In the genomic region with DNA sequence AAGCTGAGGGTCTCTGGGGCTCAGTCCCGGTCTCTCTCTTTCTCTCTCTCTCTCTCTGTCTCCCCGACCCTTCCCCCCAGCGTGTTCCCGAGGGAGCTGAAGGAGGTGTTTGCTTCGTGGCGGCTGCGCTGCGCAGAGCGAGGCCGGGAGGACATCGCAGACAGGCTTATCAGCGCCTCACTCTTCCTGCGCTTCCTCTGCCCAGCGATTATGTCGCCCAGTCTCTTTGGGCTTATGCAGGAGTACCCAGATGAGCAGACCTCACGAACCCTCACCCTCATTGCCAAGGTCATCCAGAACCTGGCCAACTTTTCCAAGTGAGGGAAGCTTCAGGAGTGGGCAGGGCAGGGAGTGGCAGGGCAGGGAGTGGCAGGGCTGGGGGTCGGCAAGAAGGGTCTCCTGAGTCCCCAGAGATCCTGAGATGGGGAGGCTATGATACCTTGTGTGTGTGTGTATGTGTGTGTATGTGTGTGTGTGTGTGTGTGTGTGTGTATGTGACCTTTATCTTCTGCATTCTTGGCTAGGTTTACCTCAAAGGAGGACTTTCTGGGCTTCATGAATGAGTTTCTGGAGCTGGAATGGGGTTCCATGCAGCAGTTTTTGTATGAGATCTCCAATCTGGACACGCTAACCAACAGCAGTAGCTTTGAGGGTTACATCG, we compare ENCODE assay signal across 14 cellular contexts. TPM values are rescaled to one million over a fixed set of nuclear protein-coding genes. Genes with fewer than 3 reads are reported as not detected.
DNase-seq lines count a peak whose midpoint lies in the region; ATAC-seq, FAIRE-seq and TF ChIP-seq lines count a peak whose summit lies in the region.
"Had no signal": no experiment of that assay in that cellular context is flagged by ENCODE, and none has a peak within 500 bp of the region (broad histone marks: within the 10 kb centered on the region; RNA-seq: fewer than 3 reads in every experiment).

No MANE protein-coding gene starts in this region.

- H2AFZ ChIP-seq in HepG2 (ENCODE audit: low read length) = no peak overlapping the region

- H3K36me3 Mint-ChIP-seq in memory B cell = peaks cover 26% of the 10 kb centered on the region

- no peak overlapping the region for H3K9ac ChIP-seq in HepG2 (ENCODE audit: insufficient read depth, low read depth, low read length)

- H3K36me3 ChIP-seq in right lobe of liver (no peaks in the 10 kb centered on the region), HepG2 (replicated peaks in 1 of 2; ENCODE audit: control insufficient read depth in 1 of 2, insufficient read depth in 2 of 2, low read length in 2 of 2) (peaks cover 0 to 2% of the 10 kb centered on the region in 2 experiments; a peak in 1 of 5 replicates), HEK293 (ENCODE audit: control insufficient read depth in 2 of 2, insufficient read depth in 1 of 2, low read length in 2 of 2) (peaks cover 5 to 60% of the 10 kb centered on the region in 2 experiments; a peak in 2 of 3 replicates), lower lobe of right lung (peaks cover 57% of the 10 kb centered on the region)
- H3K36me3 ChIP-seq: HAP-1 had no signal

- no peak overlapping the region for H3K4me3 Mint-ChIP-seq in memory B cell

- DNase-seq in right lobe of liver = no peak
- DNase-seq in HepG2 (ENCODE audit: low spot score) = no peak
- DNase-seq in memory B cell (ENCODE audit: low spot score in 2 of 2) = no peak
- DNase-seq in cortex of kidney (lab: John Stamatoyannopoulos, UW) = no peak
- DNase-seq in cardiac septum (ENCODE audit: low spot score) = no peak
- DNase-seq in lower lobe of right lung = no peak
- DNase-seq: DMS153, NCI-H187 treated with DMSO at 0.1 percent for 48 hours, NCI-H2171, NCI-H510A, Peyer's patch, SHP77 had no signal

- intact Hi-C loops in right lobe of liver (cut with DNase I) = no loop called here
- intact Hi-C loops in HepG2 (cut with micrococcal nuclease; ENCODE audit: unreplicated experiment) = no loop called here
- intact Hi-C loops in cardiac septum (cut with DNase I) = no loop called here
- intact Hi-C loops in lower lobe of right lung (cut with DNase I) = no loop called here

- WGBS in right lobe of liver (ENCODE audit: insufficient coverage, low coverage, low lambda C conversion rate, missing lambda C conversion rate) = 52% methylated on average over 15 of the region's 19 CpGs
- WGBS in HepG2 (ENCODE audit: low lambda C conversion rate) = 79% methylated on average over 19 of the region's 19 CpGs

- H3K4me1 Mint-ChIP-seq in memory B cell = peaks cover 4% of the 10 kb centered on the region

- H3K27ac ChIP-seq in right lobe of liver (no peak overlapping the region), HepG2 (ENCODE audit: extremely low read length, insufficient read depth, low read length) (no peak overlapping the region), HEK293 (ENCODE audit: extremely low read depth, low read depth, low read length) (no peak overlapping the region), lower lobe of right lung (no peak overlapping the region)
- H3K27ac ChIP-seq: Peyer's patch had no signal

- H3K9me3 ChIP-seq in right lobe of liver (no peaks in the 10 kb centered on the region), HepG2 (ENCODE audit: low read length) (no peaks in the 10 kb centered on the region), HEK293 (ENCODE audit: control insufficient read depth, insufficient read depth, low read depth, low read length) (no peaks in the 10 kb centered on the region), lower lobe of right lung (no peaks in the 10 kb centered on the region)
- H3K9me3 ChIP-seq: HAP-1, Peyer's patch had no signal

- no peak for TF ChIP-seq EP300 in HepG2 (IDR thresholded peaks at IDR 0.05; ENCODE audit: low read depth in 2 of 2, low read length in 2 of 2)
- TF ChIP-seq EP300 in HepG2 (CRISPR knock-in tag; IDR thresholded peaks at IDR 0.05; ENCODE audit: borderline replicate concordance) = no peak

- POLR2A ChIA-PET in HepG2 (lab: Yijun Ruan, JAX) = interaction anchor here (1.1 to 1.6 kb wide), 2 partner anchors 10 to 13 kb away, joined by 5 read pairs; a partner anchor contains a TSS
- POLR2A ChIA-PET in HEK293 (lab: Yijun Ruan, JAX) = interaction anchor here (0.9 to 2.2 kb wide), 2 partner anchors 10 to 13 kb away, joined by 4 to 12 read pairs; a partner anchor contains a TSS

- no peak overlapping the region for H3K4me2 ChIP-seq in HepG2 (ENCODE audit: low read depth, low read length)

- TF ChIP-seq CTCF in right lobe of liver (IDR thresholded peaks at IDR 0.05) (no peak), HepG2 (CRISPR knock-in tag; IDR thresholded peaks at IDR 0.05) (no peak), HEK293 (tag by site-specific recombination; IDR thresholded peaks at IDR 0.05) (no peak), lower lobe of right lung (IDR thresholded peaks at IDR 0.05) (no peak)

- no peaks in the 10 kb centered on the region for H4K20me1 ChIP-seq in HepG2 (ENCODE audit: insufficient read depth, low read length)

- CTCF ChIA-PET in HepG2 (lab: Yijun Ruan, JAX; ENCODE audit: low intra/inter-chr PET ratio, low total read pairs) = no interaction called here
- CTCF ChIA-PET in HEK293 (lab: Yijun Ruan, JAX) = interaction anchor here (1.0 to 2.2 kb wide), 2 partner anchors 10 to 15 kb away, joined by 3 to 10 read pairs; no protein-coding TSS in a partner anchor

- no peak for TF ChIP-seq RAD21 in HepG2 (CRISPR knock-in tag; IDR thresholded peaks at IDR 0.05)

- TF ChIP-seq POLR2A in right lobe of liver (IDR thresholded peaks at IDR 0.05) (no peak), HepG2 (IDR thresholded peaks at IDR 0.05; ENCODE audit: insufficient read depth in 1 of 2, low read depth in 2 of 2, low read length in 2 of 2) (no peak)

- H3K27me3 Mint-ChIP-seq in memory B cell = no peaks in the 10 kb centered on the region

- no peaks in the 10 kb centered on the region for H3K79me2 ChIP-seq in HepG2 (ENCODE audit: insufficient read depth, low read length)

- ATAC-seq in right lobe of liver = peak in 3 of 4 donors; percentile 31 to 46 (median 40)
- ATAC-seq in HepG2 = no peak
- ATAC-seq in memory B cell (ENCODE audit: low read depth) = no peak
- no peak for ATAC-seq in lower lobe of right lung

- H3K9me3 Mint-ChIP-seq in memory B cell = no peaks in the 10 kb centered on the region

- in situ Hi-C loops in HepG2 (cut with HindIII; ENCODE audit: extremely low pct_ligation_motif_present, low pct_unique_long_range_greater_than_20kb) = no loop called here

- H3K27me3 ChIP-seq in right lobe of liver = no peaks in the 10 kb centered on the region
- H3K27me3 ChIP-seq in HepG2 (ENCODE audit: control insufficient read depth in 1 of 2, insufficient read depth in 2 of 2, low read length in 2 of 2) = no peaks in the 10 kb centered on the region
- H3K27me3 ChIP-seq in lower lobe of right lung (ENCODE audit: low read depth) = no peaks in the 10 kb centered on the region
- H3K27me3 ChIP-seq: Peyer's patch had no signal

- H3K27ac Mint-ChIP-seq in memory B cell = peak overlapping the region; percentile 36

- BruUV-seq in HepG2 (replicated peaks; lab: Mats Ljungman, UMichigan) = no TSS peak

- H3K4me3 ChIP-seq in right lobe of liver (no peak overlapping the region), HepG2 (replicated peaks in 1 of 3; ENCODE audit: insufficient read depth in 1 of 3, low read depth in 2 of 3, low read length in 3 of 3) (no peak overlapping the region), HEK293 (ENCODE audit: low read depth, low read length) (no peak overlapping the region), lower lobe of right lung (no peak overlapping the region)
- H3K4me3 ChIP-seq: HAP-1, Peyer's patch had no signal

- FAIRE-seq in HepG2 (lab: Jason Lieb, UNC) = no peak

- H3K4me1 ChIP-seq in right lobe of liver = no peaks in the 10 kb centered on the region
- H3K4me1 ChIP-seq in HepG2 (ENCODE audit: insufficient read depth, low read length) = no peaks in the 10 kb centered on the region
- H3K4me1 ChIP-seq in HEK293 (ENCODE audit: control insufficient read depth, insufficient read depth, low read length) = no peaks in the 10 kb centered on the region
- no peaks in the 10 kb centered on the region for H3K4me1 ChIP-seq in lower lobe of right lung
- H3K4me1 ChIP-seq: HAP-1, Peyer's patch had no signal

RNA-seq across cellular contexts. Expression of a gene that starts 13.6 kb away (rescaled TPM):
- 1 to 10 TPM; 2.5 to 3.8 (median 2.9) TPM for total RNA-seq in right lobe of liver
- 9.2 and 11.5 TPM in 2 replicates for total RNA-seq in HepG2 (2016; rRNA removed; fragmentation: Illumina TruSeq; extraction: Trizol)
- 1.1 and 1.9 TPM in 2 replicates for total RNA-seq in HepG2 (2016; cell fraction: cytosol; rRNA removed; fragmentation: Illumina TruSeq; extraction: Trizol; ENCODE audit: low read depth)
- total RNA-seq in HepG2 (2016; cell fraction: insoluble cytoplasmic fraction; rRNA removed; fragmentation: Illumina TruSeq; extraction: Trizol) = 10.0 and 10.1 TPM in 2 replicates
- 4.7 and 6.0 TPM in 2 replicates for total RNA-seq in HepG2 (2016; cell fraction: membrane; rRNA removed; fragmentation: Illumina TruSeq; extraction: Trizol)
- 6.5 and 6.7 TPM in 2 replicates for total RNA-seq in HepG2 (2016; cell fraction: nucleus; rRNA removed; fragmentation: Illumina TruSeq; extraction: Trizol)
- 5.3 and 7.1 TPM in 2 replicates for polyA plus RNA-seq in HepG2 (2011; rRNA removed)
- polyA plus RNA-seq in HepG2 (2011; cell fraction: cytosol; rRNA removed) = 3.8 and 5.0 TPM in 2 replicates
- 3.6 and 4.8 TPM in 2 replicates for polyA plus RNA-seq in HepG2 (2011; cell fraction: nucleus; rRNA removed)
- polyA plus RNA-seq in HepG2 (2012) = 7.1 and 7.6 TPM in 2 replicates
- polyA plus RNA-seq in HepG2 (2016; cell fraction: cytosol; fragmentation: Illumina TruSeq; extraction: Trizol; ENCODE audit: low read depth) = 0.71 and 0.88 TPM in 2 replicates
- polyA plus RNA-seq in HepG2 (2016; cell fraction: insoluble cytoplasmic fraction; fragmentation: Illumina TruSeq; extraction: Trizol; ENCODE audit: low read depth) = 9.1 and 13.0 TPM in 2 replicates
- polyA plus RNA-seq in HepG2 (2016; cell fraction: membrane; fragmentation: Illumina TruSeq; extraction: Trizol; ENCODE audit: low read depth) = 2.4 and 2.5 TPM in 2 replicates
- 7.9 and 11.1 TPM in 2 replicates for polyA plus RNA-seq in HepG2 (2016; cell fraction: nucleus; fragmentation: Illumina TruSeq; extraction: Trizol; ENCODE audit: insufficient read depth, low read depth)
- polyA minus RNA-seq in HepG2 (2011; rRNA and poly(A)+ RNA removed; ENCODE audit: low replicate concordance) = 12.4 and 17.3 TPM in 2 replicates
- polyA minus RNA-seq in HepG2 (2011; cell fraction: cytosol; rRNA and poly(A)+ RNA removed) = 5.9 and 8.3 TPM in 2 replicates
- 4.5 and 5.7 TPM in 2 replicates for polyA minus RNA-seq in HepG2 (2011; cell fraction: nucleus; rRNA and poly(A)+ RNA removed)
- total RNA-seq in cardiac septum = 4.5 TPM
- total RNA-seq in lower lobe of right lung = 9.5 TPM

RNA-seq across cellular contexts. Expression of a gene that starts 20.9 kb away (rescaled TPM):
- total RNA-seq in right lobe of liver (1 to 10 TPM; 1.8 to 4.1 (median 2.8) TPM), HepG2 (2016; rRNA removed; fragmentation: Illumina TruSeq; extraction: Trizol) (0.41 and 0.75 TPM in 2 replicates), cardiac septum (9.0 TPM), lower lobe of right lung (21.6 TPM)
- 0.09 and 0.10 TPM in 2 replicates for total RNA-seq in HepG2 (2016; cell fraction: cytosol; rRNA removed; fragmentation: Illumina TruSeq; extraction: Trizol; ENCODE audit: low read depth)
- total RNA-seq in HepG2 (2016; cell fraction: insoluble cytoplasmic fraction; rRNA removed; fragmentation: Illumina TruSeq; extraction: Trizol) = 0.42 and 0.78 TPM in 2 replicates
- 0.14 and 0.15 TPM in 2 replicates for total RNA-seq in HepG2 (2016; cell fraction: membrane; rRNA removed; fragmentation: Illumina TruSeq; extraction: Trizol)
- 1.1 and 1.4 TPM in 2 replicates for total RNA-seq in HepG2 (2016; cell fraction: nucleus; rRNA removed; fragmentation: Illumina TruSeq; extraction: Trizol)
- 1.1 and 1.9 TPM in 2 replicates for polyA plus RNA-seq in HepG2 (2011; rRNA removed)
- polyA plus RNA-seq in HepG2 (2011; cell fraction: cytosol; rRNA removed) = 0.32 and 0.33 TPM in 2 replicates
- 12.4 and 12.6 TPM in 2 replicates for polyA plus RNA-seq in HepG2 (2011; cell fraction: nucleus; rRNA removed)
- 2.7 and 3.4 TPM in 2 replicates for polyA plus RNA-seq in HepG2 (2012)
- 0.07 TPM in 2 replicates for polyA plus RNA-seq in HepG2 (2016; cell fraction: cytosol; fragmentation: Illumina TruSeq; extraction: Trizol; ENCODE audit: low read depth)
- polyA plus RNA-seq in HepG2 (2016; cell fraction: insoluble cytoplasmic fraction; fragmentation: Illumina TruSeq; extraction: Trizol; ENCODE audit: low read depth) = 0.70 and 1.0 TPM in 2 replicates
- polyA plus RNA-seq in HepG2 (2016; cell fraction: membrane; fragmentation: Illumina TruSeq; extraction: Trizol; ENCODE audit: low read depth) = 0.16 and 0.18 TPM in 2 replicates
- 6.2 and 14.4 TPM in 2 replicates for polyA plus RNA-seq in HepG2 (2016; cell fraction: nucleus; fragmentation: Illumina TruSeq; extraction: Trizol; ENCODE audit: insufficient read depth, low read depth)
- polyA minus RNA-seq in HepG2 (2011; rRNA and poly(A)+ RNA removed; ENCODE audit: low replicate concordance) = 0.98 and 2.6 TPM in 2 replicates
- polyA minus RNA-seq in HepG2 (2011; cell fraction: cytosol; rRNA and poly(A)+ RNA removed) = 0.26 and 0.49 TPM in 2 replicates
- polyA minus RNA-seq in HepG2 (2011; cell fraction: nucleus; rRNA and poly(A)+ RNA removed) = 2.2 and 4.4 TPM in 2 replicates

RNA-seq across cellular contexts. Expression of a gene that starts 22.9 kb away (rescaled TPM):
- 100 to 1,000 TPM in 3 of 6 experiments, 10 to 100 TPM in 3; 81.4 to 114 (median 97.4) TPM for total RNA-seq in right lobe of liver
- total RNA-seq in HepG2 (2016; rRNA removed; fragmentation: Illumina TruSeq; extraction: Trizol) = 106 and 180 TPM in 2 replicates
- 87.7 and 122 TPM in 2 replicates for total RNA-seq in HepG2 (2016; cell fraction: cytosol; rRNA removed; fragmentation: Illumina TruSeq; extraction: Trizol; ENCODE audit: low read depth)
- 99.2 and 177 TPM in 2 replicates for total RNA-seq in HepG2 (2016; cell fraction: insoluble cytoplasmic fraction; rRNA removed; fragmentation: Illumina TruSeq; extraction: Trizol)
- 103 and 132 TPM in 2 replicates for total RNA-seq in HepG2 (2016; cell fraction: membrane; rRNA removed; fragmentation: Illumina TruSeq; extraction: Trizol)
- 108 and 119 TPM in 2 replicates for total RNA-seq in HepG2 (2016; cell fraction: nucleus; rRNA removed; fragmentation: Illumina TruSeq; extraction: Trizol)
- polyA plus RNA-seq in HepG2 (2011; rRNA removed) = 169 and 170 TPM in 2 replicates
- polyA plus RNA-seq in HepG2 (2011; cell fraction: cytosol; rRNA removed) = 216 and 233 TPM in 2 replicates
- 172 and 210 TPM in 2 replicates for polyA plus RNA-seq in HepG2 (2011; cell fraction: nucleus; rRNA removed)
- polyA plus RNA-seq in HepG2 (2012) = 255 and 283 TPM in 2 replicates
- 146 and 200 TPM in 2 replicates for polyA plus RNA-seq in HepG2 (2016; cell fraction: cytosol; fragmentation: Illumina TruSeq; extraction: Trizol; ENCODE audit: low read depth)
- polyA plus RNA-seq in HepG2 (2016; cell fraction: insoluble cytoplasmic fraction; fragmentation: Illumina TruSeq; extraction: Trizol; ENCODE audit: low read depth) = 151 and 161 TPM in 2 replicates
- 164 and 192 TPM in 2 replicates for polyA plus RNA-seq in HepG2 (2016; cell fraction: membrane; fragmentation: Illumina TruSeq; extraction: Trizol; ENCODE audit: low read depth)
- polyA plus RNA-seq in HepG2 (2016; cell fraction: nucleus; fragmentation: Illumina TruSeq; extraction: Trizol; ENCODE audit: insufficient read depth, low read depth) = 257 and 280 TPM in 2 replicates
- 123 and 177 TPM in 2 replicates for polyA minus RNA-seq in HepG2 (2011; rRNA and poly(A)+ RNA removed; ENCODE audit: low replicate concordance)
- 58.9 and 70.6 TPM in 2 replicates for polyA minus RNA-seq in HepG2 (2011; cell fraction: cytosol; rRNA and poly(A)+ RNA removed)
- polyA minus RNA-seq in HepG2 (2011; cell fraction: nucleus; rRNA and poly(A)+ RNA removed) = 46.0 and 46.9 TPM in 2 replicates
- 94.6 TPM for total RNA-seq in cardiac septum
- total RNA-seq in lower lobe of right lung = 153 TPM

RNA-seq across cellular contexts. Expression of a gene that starts 30.0 kb away (rescaled TPM):
- total RNA-seq in right lobe of liver = 10 to 100 TPM; 14.7 to 21.3 (median 18.3) TPM
- 14.3 and 25.4 TPM in 2 replicates for total RNA-seq in HepG2 (2016; rRNA removed; fragmentation: Illumina TruSeq; extraction: Trizol)
- 8.6 and 10.0 TPM in 2 replicates for total RNA-seq in HepG2 (2016; cell fraction: cytosol; rRNA removed; fragmentation: Illumina TruSeq; extraction: Trizol; ENCODE audit: low read depth)
- 13.8 and 26.7 TPM in 2 replicates for total RNA-seq in HepG2 (2016; cell fraction: insoluble cytoplasmic fraction; rRNA removed; fragmentation: Illumina TruSeq; extraction: Trizol)
- 20.1 and 20.5 TPM in 2 replicates for total RNA-seq in HepG2 (2016; cell fraction: membrane; rRNA removed; fragmentation: Illumina TruSeq; extraction: Trizol)
- total RNA-seq in HepG2 (2016; cell fraction: nucleus; rRNA removed; fragmentation: Illumina TruSeq; extraction: Trizol) = 25.9 and 27.3 TPM in 2 replicates
- polyA plus RNA-seq in HepG2 (2011; rRNA removed) = 61.9 and 77.2 TPM in 2 replicates
- polyA plus RNA-seq in HepG2 (2011; cell fraction: cytosol; rRNA removed) = 41.5 and 45.3 TPM in 2 replicates
- polyA plus RNA-seq in HepG2 (2011; cell fraction: nucleus; rRNA removed) = 358 and 376 TPM in 2 replicates
- polyA plus RNA-seq in HepG2 (2012) = 45.7 and 67.9 TPM in 2 replicates
- 16.9 and 19.4 TPM in 2 replicates for polyA plus RNA-seq in HepG2 (2016; cell fraction: cytosol; fragmentation: Illumina TruSeq; extraction: Trizol; ENCODE audit: low read depth)
- 26.3 and 31.9 TPM in 2 replicates for polyA plus RNA-seq in HepG2 (2016; cell fraction: insoluble cytoplasmic fraction; fragmentation: Illumina TruSeq; extraction: Trizol; ENCODE audit: low read depth)
- polyA plus RNA-seq in HepG2 (2016; cell fraction: membrane; fragmentation: Illumina TruSeq; extraction: Trizol; ENCODE audit: low read depth) = 31.4 and 34.9 TPM in 2 replicates
- 98.6 and 111 TPM in 2 replicates for polyA plus RNA-seq in HepG2 (2016; cell fraction: nucleus; fragmentation: Illumina TruSeq; extraction: Trizol; ENCODE audit: insufficient read depth, low read depth)
- 22.2 and 35.1 TPM in 2 replicates for polyA minus RNA-seq in HepG2 (2011; rRNA and poly(A)+ RNA removed; ENCODE audit: low replicate concordance)
- polyA minus RNA-seq in HepG2 (2011; cell fraction: cytosol; rRNA and poly(A)+ RNA removed) = 11.8 and 13.5 TPM in 2 replicates
- 33.0 and 41.3 TPM in 2 replicates for polyA minus RNA-seq in HepG2 (2011; cell fraction: nucleus; rRNA and poly(A)+ RNA removed)
- 74.8 TPM for total RNA-seq in cardiac septum
- 69.7 TPM for total RNA-seq in lower lobe of right lung

RNA-seq across cellular contexts. Expression of a gene that starts 49.2 kb away (rescaled TPM):
- total RNA-seq in right lobe of liver (1 to 10 TPM in 3 of 6 experiments, under 1 TPM in 2, not detected in 1; 0.29 to 4.4 (median 1.3) TPM), HepG2 (2016; rRNA removed; fragmentation: Illumina TruSeq; extraction: Trizol) (45.5 and 47.6 TPM in 2 replicates), cardiac septum (0.24 TPM), lower lobe of right lung (2.7 TPM)
- 7.7 and 8.2 TPM in 2 replicates for total RNA-seq in HepG2 (2016; cell fraction: cytosol; rRNA removed; fragmentation: Illumina TruSeq; extraction: Trizol; ENCODE audit: low read depth)
- 43.2 and 48.8 TPM in 2 replicates for total RNA-seq in HepG2 (2016; cell fraction: insoluble cytoplasmic fraction; rRNA removed; fragmentation: Illumina TruSeq; extraction: Trizol)
- total RNA-seq in HepG2 (2016; cell fraction: membrane; rRNA removed; fragmentation: Illumina TruSeq; extraction: Trizol) = 18.6 and 22.9 TPM in 2 replicates
- total RNA-seq in HepG2 (2016; cell fraction: nucleus; rRNA removed; fragmentation: Illumina TruSeq; extraction: Trizol) = 40.9 and 44.4 TPM in 2 replicates
- 20.4 and 25.0 TPM in 2 replicates for polyA plus RNA-seq in HepG2 (2011; rRNA removed)
- 12.6 and 23.6 TPM in 2 replicates for polyA plus RNA-seq in HepG2 (2011; cell fraction: cytosol; rRNA removed)
- 42.5 and 71.9 TPM in 2 replicates for polyA plus RNA-seq in HepG2 (2011; cell fraction: nucleus; rRNA removed)
- 13.7 and 21.2 TPM in 2 replicates for polyA plus RNA-seq in HepG2 (2012)
- polyA plus RNA-seq in HepG2 (2016; cell fraction: cytosol; fragmentation: Illumina TruSeq; extraction: Trizol; ENCODE audit: low read depth) = 3.3 and 3.9 TPM in 2 replicates
- 50.9 and 58.4 TPM in 2 replicates for polyA plus RNA-seq in HepG2 (2016; cell fraction: insoluble cytoplasmic fraction; fragmentation: Illumina TruSeq; extraction: Trizol; ENCODE audit: low read depth)
- 6.2 and 7.1 TPM in 2 replicates for polyA plus RNA-seq in HepG2 (2016; cell fraction: membrane; fragmentation: Illumina TruSeq; extraction: Trizol; ENCODE audit: low read depth)
- polyA plus RNA-seq in HepG2 (2016; cell fraction: nucleus; fragmentation: Illumina TruSeq; extraction: Trizol; ENCODE audit: insufficient read depth, low read depth) = 83.2 and 93.0 TPM in 2 replicates
- 36.0 and 106 TPM in 2 replicates for polyA minus RNA-seq in HepG2 (2011; rRNA and poly(A)+ RNA removed; ENCODE audit: low replicate concordance)
- 8.9 and 14.8 TPM in 2 replicates for polyA minus RNA-seq in HepG2 (2011; cell fraction: cytosol; rRNA and poly(A)+ RNA removed)
- polyA minus RNA-seq in HepG2 (2011; cell fraction: nucleus; rRNA and poly(A)+ RNA removed) = 35.4 and 47.3 TPM in 2 replicates

Comparison
In these comparisons a context has a peak if more than half of its experiments do, and no peak if none do; other contexts are left out.
1. ATAC-seq: peak in right lobe of liver (3 of 4); none in HepG2 (single experiment), memory B cell (single experiment) and lower lobe of right lung (0 of 2).